ENCODE assay signal across 2 cellular contexts in genomic region chr5:141510850-141511718, GRCh38.
TF ChIP-seq lines count a peak whose summit lies in the region.

No MANE protein-coding gene starts in this region.

TF ChIP-seq in GM12891, 5 proteins besides CTCF, POLR2A, EP300 and RAD21:
- TF ChIP-seq POLR2AphosphoS5 (IDR thresholded peaks at IDR 0.05; ENCODE audit: low read depth, low read length), result peak; percentile 50; the same call in 1 of the 2 replicates
- peak; percentile 17; the same call in 1 of the 2 replicates for TF ChIP-seq TAF1 (IDR thresholded peaks at IDR 0.05; ENCODE audit: low read depth, low read length)
- peak; percentile 49; the same call in 1 of the 2 replicates for TF ChIP-seq SPI1 (IDR thresholded peaks at IDR 0.05; ENCODE audit: low read depth, low read length)
- TF ChIP-seq PAX5 (IDR thresholded peaks at IDR 0.05; ENCODE audit: insufficient read depth, low read length, severe bottlenecking), result no peak
- TF ChIP-seq POU2F2 (IDR thresholded peaks at IDR 0.05; ENCODE audit: low read depth, low read length), result peak; percentile 100

TF ChIP-seq in HepG2, 621 proteins besides CTCF, POLR2A, EP300 and RAD21:
- TF ChIP-seq HNRNPH1 (optimal IDR thresholded peaks at IDR 0.05; ENCODE audit: low read depth, low read length) (no peak), CENPX (CRISPR knock-in tag; IDR thresholded peaks at IDR 0.05) (no peak), ZNF891 (CRISPR knock-in tag; IDR thresholded peaks at IDR 0.05) (no peak), DR1 (CRISPR knock-in tag; IDR thresholded peaks at IDR 0.05) (no peak), ZNF574 (CRISPR knock-in tag; IDR thresholded peaks at IDR 0.05) (no peak), ZBTB8A (CRISPR knock-in tag; IDR thresholded peaks at IDR 0.05; ENCODE audit: borderline replicate concordance, low read depth) (no peak), PRPF4 (IDR thresholded peaks at IDR 0.05; ENCODE audit: low read depth, low read length, poor library complexity, severe bottlenecking) (no peak), ZBTB4 (CRISPR knock-in tag; IDR thresholded peaks at IDR 0.05; ENCODE audit: borderline replicate concordance) (no peak), ZBTB7B (CRISPR knock-in tag; IDR thresholded peaks at IDR 0.05) (no peak), PHF5A (CRISPR knock-in tag; IDR thresholded peaks at IDR 0.05; ENCODE audit: low read depth, unreplicated experiment) (no peak), HES4 (CRISPR knock-in tag; IDR thresholded peaks at IDR 0.05; ENCODE audit: borderline replicate concordance) (no peak), CREM (IDR thresholded peaks at IDR 0.05) (no peak), CREM (CRISPR knock-in tag; IDR thresholded peaks at IDR 0.05) (no peak), RFXANK (CRISPR knock-in tag; IDR thresholded peaks at IDR 0.05) (no peak), FOXJ3 (CRISPR knock-in tag; IDR thresholded peaks at IDR 0.05; ENCODE audit: borderline replicate concordance) (no peak), MTF2 (CRISPR knock-in tag; IDR thresholded peaks at IDR 0.05; ENCODE audit: borderline replicate concordance) (no peak), KDM5A (IDR thresholded peaks at IDR 0.05; ENCODE audit: borderline replicate concordance, low read length) (no peak), YEATS2 (CRISPR knock-in tag; IDR thresholded peaks at IDR 0.05; ENCODE audit: borderline replicate concordance) (no peak), ZNF224 (CRISPR knock-in tag; IDR thresholded peaks at IDR 0.05) (no peak), DMAP1 (CRISPR knock-in tag; IDR thresholded peaks at IDR 0.05) (no peak), NFE2 (CRISPR knock-in tag; IDR thresholded peaks at IDR 0.05) (no peak)
